In genomic region chr11:58285483-58286040, GRCh38 we compare ENCODE assay signal across 1 cellular context.
TF ChIP-seq lines count a peak whose summit lies in the region.

No MANE protein-coding gene starts in this region.

TF ChIP-seq in endothelial cell of umbilical vein, 7 proteins besides CTCF, POLR2A, EP300 and RAD21:
- peak; percentile 21 for TF ChIP-seq GATA2 (IDR thresholded peaks at IDR 0.05; ENCODE audit: insufficient read depth, insufficient read length, low read depth, low read length)
- no peak for TF ChIP-seq JUN (IDR thresholded peaks at IDR 0.05; ENCODE audit: borderline replicate concordance, insufficient read depth, insufficient read length, low read depth)
- TF ChIP-seq EZH2 (IDR thresholded peaks at IDR 0.05; ENCODE audit: borderline replicate concordance, low read depth, low read length, severe bottlenecking) = no peak
TF ChIP-seq in endothelial cell of umbilical vein: peak in this region for 1.
